Comparison of ENCODE assay signal across 8 cellular contexts in genomic region chr12:48795550-48796455, GRCh38. TPM values are rescaled to one million over a fixed set of nuclear protein-coding genes. Genes with fewer than 3 reads are reported as not detected.
DNase-seq lines count a peak whose midpoint lies in the region; ATAC-seq and TF ChIP-seq lines count a peak whose summit lies in the region.

No MANE protein-coding gene starts in this region.

- no peak overlapping the region for H3K27ac ChIP-seq in foreskin keratinocyte

- no peaks in the 10 kb centered on the region for H3K27me3 ChIP-seq in foreskin keratinocyte

- DNase-seq in GM10266 (ENCODE audit: extremely low spot score) (peak; percentile 83), LNCaP clone FGC (ENCODE audit: low read depth) (peak; percentile 43), RPMI7951 (ENCODE audit: low read depth) (peak; percentile 69), foreskin keratinocyte (peak; percentile 44 to 71), occipital lobe (lab: John Stamatoyannopoulos, UW) (peak; percentile 46)
- peak; percentile 30 for DNase-seq in activated gamma-delta T cell treated with anti-CD3 and anti-CD28 coated beads, Interleukin-2, amount 50 U/mL, for 16 hours (ENCODE audit: low read depth)

- TF ChIP-seq CTCF in GM10266 (IDR thresholded peaks at IDR 0.05; ENCODE audit: control insufficient read depth, insufficient read depth, low read depth, missing control alignments) = peak; percentile 93
- peak; percentile 97 for TF ChIP-seq CTCF in LNCaP clone FGC (IDR thresholded peaks at IDR 0.05; ENCODE audit: control insufficient read depth, extremely low read depth, insufficient read depth)
- peak; percentile 95 for TF ChIP-seq CTCF in foreskin keratinocyte (conservative IDR thresholded peaks at IDR 0.05)

- no peak overlapping the region for H3K4me3 ChIP-seq in LNCaP clone FGC (ENCODE audit: low read depth, low read length)

- peak; percentile 65 for ATAC-seq in foreskin keratinocyte
- no peak for ATAC-seq in HG03039 (IDR thresholded peaks at IDR 0.05; ENCODE audit: unreplicated experiment)
- no peak for ATAC-seq in HG03196 (IDR thresholded peaks at IDR 0.05; ENCODE audit: unreplicated experiment)

- H3K4me1 ChIP-seq in foreskin keratinocyte = peaks cover 9% of the 10 kb centered on the region

RNA-seq across cellular contexts. Expression of gene ADCY6, which starts 6.9 kb away (rescaled TPM):
- total RNA-seq in RPMI7951 (2014; rRNA removed; shearing (Covaris generic)) = 10.3 and 10.8 TPM in 2 replicates
- total RNA-seq in foreskin keratinocyte (10.3 and 12.5 TPM in 2 replicates), occipital lobe (31.5 TPM)
- 6.4 TPM in 2 replicates for polyA plus RNA-seq in foreskin keratinocyte

RNA-seq across cellular contexts. Expression of gene CACNB3, which starts 22.5 kb away (rescaled TPM):
- 10.5 and 11.2 TPM in 2 replicates for total RNA-seq in RPMI7951 (2014; rRNA removed; shearing (Covaris generic))
- total RNA-seq in foreskin keratinocyte (26.7 and 29.8 TPM in 2 replicates), occipital lobe (44.3 TPM)
- polyA plus RNA-seq in foreskin keratinocyte = 22.1 and 26.3 TPM in 2 replicates

RNA-seq across cellular contexts. Expression of gene DDX23, which starts 56.2 kb away (rescaled TPM):
- 55.7 and 59.1 TPM in 2 replicates for total RNA-seq in RPMI7951 (2014; rRNA removed; shearing (Covaris generic))
- 75.8 and 81.9 TPM in 2 replicates for total RNA-seq in foreskin keratinocyte
- 43.2 and 49.7 TPM in 2 replicates for polyA plus RNA-seq in foreskin keratinocyte
- total RNA-seq in occipital lobe = 48.8 TPM

Comparison
In these comparisons a context has a peak if more than half of its experiments do, and no peak if none do; other contexts are left out.
1. DNase-seq: peak in every context shown above with its lines; median percentile 83 in GM10266; 69 in RPMI7951; 58 in foreskin keratinocyte; 46 in occipital lobe; 43 in LNCaP clone FGC; 30 in activated gamma-delta T cell treated with anti-CD3 and anti-CD28 coated beads, Interleukin-2, amount 50 U/mL, for 16 hours.